ENCODE assay signal across 8 cellular contexts in genomic region chr18:33577688-33578370, GRCh38. TPM values are rescaled to one million over a fixed set of nuclear protein-coding genes. Genes with fewer than 3 reads are reported as not detected.
DNase-seq lines count a peak whose midpoint lies in the region; ATAC-seq and TF ChIP-seq lines count a peak whose summit lies in the region.

TSS of gene ASXL3 (plus strand) at chr18:33578219. CDS start at chr18:33578632, 413 bp downstream.

- H3K9me2 ChIP-seq in GM23338 (ENCODE audit: insufficient read depth): no peaks in the 10 kb centered on the region

- H3K9me3 ChIP-seq in duodenal mucosa (ENCODE audit: control insufficient read depth in 1 of 2, low read length in 2 of 2) (no peaks in the 10 kb centered on the region), thoracic aorta (no peaks in the 10 kb centered on the region)

- H3K27ac ChIP-seq in GM23338 (ENCODE audit: low read depth): no peak within 1 kb of the TSS
- H3K27ac ChIP-seq in duodenal mucosa (ENCODE audit: low read depth, low read length): peak within 1 kb of the TSS; percentile 50
- H3K27ac ChIP-seq in thoracic aorta: peak within 1 kb of the TSS; percentile 77 to 95

- H3K4me2 ChIP-seq in GM23338: peak within 1 kb of the TSS; percentile 89

- peaks cover 46% of the 10 kb centered on the region for H3K27me3 ChIP-seq in GM23338 (ENCODE audit: insufficient read depth)
- H3K27me3 ChIP-seq in duodenal mucosa (ENCODE audit: control insufficient read depth in 1 of 2, insufficient read depth in 2 of 2, low read length in 2 of 2): peaks cover 3 to 18% of the 10 kb centered on the region in 2 donors
- H3K27me3 ChIP-seq in thoracic aorta (replicated peaks; ENCODE audit: insufficient read depth): no peaks in the 10 kb centered on the region

- peaks cover 3% of the 10 kb centered on the region; the same call in 2 of the 3 replicates for H3K36me3 Mint-ChIP-seq in GM23338 (ENCODE audit: low read depth)

- H3K4me3 Mint-ChIP-seq in GM23338: peak within 1 kb of the TSS; percentile 93

- no peak for TF ChIP-seq CTCF in GM23338 (conservative IDR thresholded peaks at IDR 0.05; ENCODE audit: low read depth in 2 of 2)
- TF ChIP-seq CTCF in thoracic aorta (IDR thresholded peaks at IDR 0.05): no peak

- no peaks in the 10 kb centered on the region for H4K20me1 ChIP-seq in GM23338 (replicated peaks; ENCODE audit: insufficient read depth)

- H3K36me3 ChIP-seq in GM23338 (ENCODE audit: insufficient read depth) (no peaks in the 10 kb centered on the region), duodenal mucosa (ENCODE audit: control insufficient read depth in 1 of 2, insufficient read depth in 2 of 2, low read length in 2 of 2) (no peaks in the 10 kb centered on the region), thoracic aorta (no peaks in the 10 kb centered on the region)

- H3K4me1 ChIP-seq in GM23338 (ENCODE audit: insufficient read depth): peaks cover 37% of the 10 kb centered on the region
- no peaks in the 10 kb centered on the region for H3K4me1 ChIP-seq in duodenal mucosa (ENCODE audit: control insufficient read depth in 1 of 2, insufficient read depth in 2 of 2, low read length in 2 of 2)
- H3K4me1 ChIP-seq in thoracic aorta (ENCODE audit: control insufficient read depth in 1 of 2, low read depth in 2 of 2): peaks cover 7 to 27% of the 10 kb centered on the region in 2 donors

- no peaks in the 10 kb centered on the region for H3K79me2 ChIP-seq in GM23338 (replicated peaks; ENCODE audit: insufficient read depth)

- peaks cover 27% of the 10 kb centered on the region for H3K4me1 Mint-ChIP-seq in GM23338

- H3F3A ChIP-seq in GM23338 (replicated peaks; ENCODE audit: low read depth): no peaks in the 10 kb centered on the region

- ATAC-seq in GM23338: peak; percentile 73
- ATAC-seq in thoracic aorta (ENCODE audit: insufficient number of reproducible peaks, low FRiP score, low read depth): peak; percentile 14
- no peak for ATAC-seq in HG03135 (IDR thresholded peaks at IDR 0.05; ENCODE audit: unreplicated experiment)

- peak within 1 kb of the TSS; percentile 16 to 23 for H3K9ac ChIP-seq in duodenal mucosa (ENCODE audit: low read depth in 1 of 2, low read length in 2 of 2)

- H3K4me3 ChIP-seq in GM23338: peak within 1 kb of the TSS; percentile 70
- peak within 1 kb of the TSS; percentile 66 to 77 for H3K4me3 ChIP-seq in duodenal mucosa (ENCODE audit: low read depth in 1 of 2, low read length in 2 of 2)
- peak within 1 kb of the TSS; percentile 78 for H3K4me3 ChIP-seq in thoracic aorta

- H3K27me3 Mint-ChIP-seq in GM23338 (ENCODE audit: insufficient read depth, low read depth, poor library complexity): peaks cover 10% of the 10 kb centered on the region

- DNase-seq in Ammon's horn (ENCODE audit: low spot score) (peak; percentile 76), GM23338 (ENCODE audit: low spot score) (peak; percentile 67), NCI-H82 treated with DMSO at 0.1 percent for 48 hours (lab: John Stamatoyannopoulos, UW; ENCODE audit: unreplicated experiment) (peak; percentile 36), lung microvascular endothelial cell (ENCODE audit: low read depth in 2 of 2) (peak; percentile 23 to 47), thoracic aorta (ENCODE audit: low spot score) (peak; percentile 7), EL (no peak)

- no peak within 1 kb of the TSS for H3K27ac Mint-ChIP-seq in GM23338

- H3K9me3 Mint-ChIP-seq in GM23338: no peaks in the 10 kb centered on the region; the same call in 2 of the 3 replicates

- H2AFZ ChIP-seq in GM23338: peak within 1 kb of the TSS; percentile 92

TF ChIP-seq in GM23338, 12 proteins besides CTCF, POLR2A, EP300 and RAD21:
- no peak for TF ChIP-seq EZH2 (IDR thresholded peaks at IDR 0.05; ENCODE audit: low read depth, unreplicated experiment)
- TF ChIP-seq JUNB (IDR thresholded peaks at IDR 0.05; ENCODE audit: unreplicated experiment): no peak
- peak; percentile 90 for TF ChIP-seq CREB1 (CRISPR knock-in tag; IDR thresholded peaks at IDR 0.05; ENCODE audit: low read depth)
- peak; percentile 14 for TF ChIP-seq REST (IDR thresholded peaks at IDR 0.05; ENCODE audit: unreplicated experiment)

RNA-seq across cellular contexts. Expression of gene ASXL3, which starts in this region (rescaled TPM):
- 1.4 and 2.6 TPM in 2 replicates for total RNA-seq in GM23338 (2014; rRNA removed; shearing (Covaris generic))
- polyA plus RNA-seq in GM23338 (2016; fragmentation: Nextera tagmentation; extraction: Ambion mirVana): 0.23 and 0.33 TPM in 2 replicates
- total RNA-seq in lung microvascular endothelial cell (0.20 and 0.22 TPM in 2 replicates), thoracic aorta (1 to 10 TPM; 2.2 to 7.3 TPM)

Comparison
In these comparisons a context has a peak if more than half of its experiments do, and no peak if none do; other contexts are left out.
1. Peak in DNase-seq in lung microvascular endothelial cell; RNA of the gene not detected or under 1 TPM.